Comparison of ENCODE assay signal across 1 cellular context in genomic region chr12:6556496-6556817, GRCh38.
TF ChIP-seq lines count a peak whose summit lies in the region.

No MANE protein-coding gene starts in this region.

TF ChIP-seq in HEK293, 187 proteins besides CTCF, POLR2A, EP300 and RAD21:
- TF ChIP-seq ZEB2 (tag by site-specific recombination; IDR thresholded peaks at IDR 0.05) (0 out of 2 replicates have a peak, but pooled peaks have one; percentile 7), ZNF335 (tag by site-specific recombination; conservative IDR thresholded peaks at IDR 0.05) (0 out of 2 replicates have a peak, but pooled peaks have one; percentile 54), KLF17 (tag by site-specific recombination; IDR thresholded peaks at IDR 0.05) (0 out of 2 replicates have a peak, but pooled peaks have one; percentile 40), ZNF785 (tag by site-specific recombination; IDR thresholded peaks at IDR 0.05) (peak; percentile 64; the same call in 1 of the 2 replicates), ZNF692 (tag by site-specific recombination; IDR thresholded peaks at IDR 0.05) (peak; percentile 13; the same call in 1 of the 2 replicates), KLF9 (tag by site-specific recombination; IDR thresholded peaks at IDR 0.05; ENCODE audit: low read depth) (peak; percentile 7; the same call in 1 of the 2 replicates)
TF ChIP-seq in HEK293: peak in this region for 6; not testable (repeated sequence) for 181.
